In the genomic region with DNA sequence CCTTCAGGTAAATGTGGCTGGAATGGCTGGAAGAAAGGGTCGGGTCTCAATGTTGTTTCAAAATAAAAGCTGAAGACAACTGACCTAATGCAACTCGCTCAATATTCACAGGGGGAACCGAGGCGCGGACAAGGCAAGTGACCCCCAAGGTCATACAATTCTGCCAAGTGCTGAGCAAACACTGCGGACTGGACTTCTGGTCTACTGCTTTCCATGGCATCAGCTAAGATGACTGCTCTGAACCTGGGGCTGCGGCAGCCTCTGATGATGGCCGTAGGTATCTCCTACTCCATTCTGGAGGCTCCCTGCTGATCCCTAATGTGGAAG, we compare ENCODE assay signal across 1 cellular context.
TF ChIP-seq lines count a peak whose summit lies in the region.

No MANE protein-coding gene starts in this region.

TF ChIP-seq in GM12878, 131 proteins besides CTCF, POLR2A, EP300 and RAD21:
- no peak for TF ChIP-seq STAT3 (IDR thresholded peaks at IDR 0.05; ENCODE audit: low read depth, low read length)
- TF ChIP-seq NFXL1 (IDR thresholded peaks at IDR 0.05; ENCODE audit: borderline replicate concordance): peak; percentile 37; the same call in 1 of the 2 replicates
- no peak for TF ChIP-seq KAT2A (conservative IDR thresholded peaks at IDR 0.05; ENCODE audit: control insufficient read depth, low read depth, low read length)
TF ChIP-seq in GM12878: peak in this region for 1.
